ENCODE assay signal across 8 cellular contexts in the genomic region with DNA sequence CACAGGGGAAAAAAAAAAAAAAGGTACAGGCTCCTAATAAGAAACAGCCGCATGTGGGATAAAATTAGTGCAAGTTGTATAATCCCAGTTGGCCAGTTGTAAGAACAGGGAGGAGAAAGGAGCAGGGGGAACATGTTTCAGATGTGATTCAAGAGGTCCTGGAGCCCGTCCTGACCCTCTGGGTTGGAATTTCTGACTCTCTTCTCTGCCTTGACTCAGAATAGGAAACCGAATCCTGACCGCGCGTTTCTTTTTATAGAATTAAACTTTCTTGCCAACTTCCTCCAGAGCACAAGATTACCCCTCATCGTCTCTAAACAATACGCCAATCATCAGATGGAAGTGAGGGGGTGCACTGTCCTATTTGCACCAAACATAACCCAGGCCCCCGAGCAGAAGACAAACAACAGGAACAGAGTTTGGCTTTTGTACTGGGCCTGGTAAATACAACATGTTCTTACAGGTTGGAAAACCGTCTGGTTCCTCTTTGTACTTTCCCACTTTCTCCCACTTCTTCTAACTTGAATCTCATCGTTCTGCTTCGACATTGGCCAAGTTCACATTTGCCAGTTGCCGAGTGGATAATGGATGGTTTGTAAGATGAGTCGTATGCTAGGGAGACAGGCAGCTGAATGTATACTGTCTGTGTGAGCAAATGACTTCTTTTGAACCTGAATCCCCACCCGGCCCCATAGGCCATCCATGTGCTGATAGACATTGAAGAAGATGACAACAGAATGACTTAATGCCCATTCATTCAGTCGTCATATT. TPM values are rescaled to one million over a fixed set of nuclear protein-coding genes. Genes with fewer than 3 reads are reported as not detected.
DNase-seq lines count a peak whose midpoint lies in the region; ATAC-seq lines count a peak whose summit lies in the region.

No MANE protein-coding gene starts in this region.

- peak; percentile 21 for DNase-seq in H4 (ENCODE audit: low spot score)
- DNase-seq in trophoblast cell, result peak; percentile 60 to 69
- DNase-seq in DMS79 (lab: John Stamatoyannopoulos, UW), result no peak
- DNase-seq in effector memory CD8-positive, alpha-beta T cell, result no peak

- ATAC-seq in effector memory CD8-positive, alpha-beta T cell (replicated peaks), result no peak
- ATAC-seq in GM19452 (IDR thresholded peaks at IDR 0.05; ENCODE audit: unreplicated experiment) (no peak), GM18520 (IDR thresholded peaks at IDR 0.05; ENCODE audit: unreplicated experiment) (no peak)

- peak overlapping the region; percentile 67 for H2BK12ac ChIP-seq in trophoblast cell (ENCODE audit: low read length)

- H3K27me3 Mint-ChIP-seq in T-helper 1 cell treated with Interleukin-12 subunit alpha and Interleukin-12 subunit beta and Interleukin-4 antibody, amounts not matched to agents 30 μg/mL and 1 μg/mL, for 36 hours (ENCODE audit: low read depth), result peaks cover 13% of the 10 kb centered on the region
- H3K27me3 Mint-ChIP-seq in effector memory CD8-positive, alpha-beta T cell, result peaks cover 24 to 36% of the 10 kb centered on the region in 2 donors

- H2BK120ac ChIP-seq in trophoblast cell (ENCODE audit: insufficient read depth, low read length, poor library complexity), result no peak overlapping the region

- peaks cover 4% of the 10 kb centered on the region for H3K36me3 Mint-ChIP-seq in T-helper 1 cell treated with Interleukin-12 subunit alpha and Interleukin-12 subunit beta and Interleukin-4 antibody, amounts not matched to agents 30 μg/mL and 1 μg/mL, for 36 hours (ENCODE audit: low read depth)
- peaks cover 2% of the 10 kb centered on the region for H3K36me3 Mint-ChIP-seq in effector memory CD8-positive, alpha-beta T cell (ENCODE audit: insufficient read depth)

- H3K4me2 ChIP-seq in trophoblast cell (ENCODE audit: low read length), result no peak overlapping the region

- H3K4me3 ChIP-seq in esophagus (ENCODE audit: low read depth in 1 of 2, low read length in 2 of 2), result no peak overlapping the region
- no peak overlapping the region for H3K4me3 ChIP-seq in trophoblast cell (ENCODE audit: low read depth, low read length)

- H3K27me3 ChIP-seq in esophagus (ENCODE audit: control insufficient read depth in 1 of 2, insufficient read depth in 2 of 2, low read length in 2 of 2) (no peaks in the 10 kb centered on the region), trophoblast cell (ENCODE audit: insufficient read depth, low read length) (no peaks in the 10 kb centered on the region)

- H3K36me3 ChIP-seq in esophagus (ENCODE audit: control insufficient read depth in 2 of 2, insufficient read depth in 2 of 2, low read length in 1 of 2) (no peaks in the 10 kb centered on the region), trophoblast cell (ENCODE audit: control insufficient read depth in 1 of 2, insufficient read depth in 2 of 2, low read length in 2 of 2) (no peaks in the 10 kb centered on the region)

- H3K18ac ChIP-seq in trophoblast cell (ENCODE audit: low read length), result no peak overlapping the region

- no peak overlapping the region for H3K14ac ChIP-seq in trophoblast cell (ENCODE audit: low read length)

- H2BK5ac ChIP-seq in trophoblast cell (ENCODE audit: low read depth, low read length, poor library complexity), result peak overlapping the region; percentile 14

- peak overlapping the region; percentile 26 for H3K27ac Mint-ChIP-seq in T-helper 1 cell treated with Interleukin-12 subunit alpha and Interleukin-12 subunit beta and Interleukin-4 antibody, amounts not matched to agents 30 μg/mL and 1 μg/mL, for 36 hours
- H3K27ac Mint-ChIP-seq in effector memory CD8-positive, alpha-beta T cell, result peak overlapping the region in 1 of 2 donors; percentile 65

- H4K8ac ChIP-seq in trophoblast cell (ENCODE audit: low read depth, low read length), result no peak overlapping the region

- H3K4me3 Mint-ChIP-seq in T-helper 1 cell treated with Interleukin-12 subunit alpha and Interleukin-12 subunit beta and Interleukin-4 antibody, amounts not matched to agents 30 μg/mL and 1 μg/mL, for 36 hours, result peak overlapping the region; percentile 45
- peak overlapping the region in 1 of 2 donors; percentile 9 for H3K4me3 Mint-ChIP-seq in effector memory CD8-positive, alpha-beta T cell

- no peak overlapping the region for H4K91ac ChIP-seq in trophoblast cell (ENCODE audit: low read depth, low read length)

- no peak overlapping the region for H4K12ac ChIP-seq in trophoblast cell (ENCODE audit: low read depth, low read length)

- H3K9me3 ChIP-seq in esophagus (ENCODE audit: control insufficient read depth in 2 of 2, insufficient read depth in 1 of 2, low read depth in 1 of 2, low read length in 1 of 2), result no peaks in the 10 kb centered on the region
- H3K9me3 ChIP-seq in trophoblast cell (ENCODE audit: insufficient read depth, low read depth, low read length), result no peaks in the 10 kb centered on the region

- H3K4me1 ChIP-seq in esophagus (ENCODE audit: control insufficient read depth in 2 of 2, insufficient read depth in 2 of 2, low read length in 1 of 2) (peaks cover 2 to 9% of the 10 kb centered on the region in 2 donors), trophoblast cell (ENCODE audit: control insufficient read depth in 1 of 2, insufficient read depth in 2 of 2, low read length in 2 of 2) (peaks cover 24 to 25% of the 10 kb centered on the region in 2 experiments)

- H2AK5ac ChIP-seq in trophoblast cell (ENCODE audit: low read length), result no peak overlapping the region

- no peaks in the 10 kb centered on the region for H3K79me2 ChIP-seq in trophoblast cell (ENCODE audit: control insufficient read depth, insufficient read depth, low read length, poor library complexity)

- no peak overlapping the region for H3K4ac ChIP-seq in trophoblast cell (ENCODE audit: low read depth, low read length)

- H3K9ac ChIP-seq in trophoblast cell (ENCODE audit: low read length), result no peak overlapping the region

- no peak overlapping the region for H2AFZ ChIP-seq in trophoblast cell (ENCODE audit: insufficient read depth, low read length, poor library complexity)

- 11 to 29% methylated on average over 16 of the region's 16 CpGs for WGBS in esophagus, 2 donors
- no CpG with 5 or more reads among the region's 16 CpGs for WGBS in trophoblast cell (ENCODE audit: extremely low coverage, insufficient coverage, insufficient read length)

- H3K27ac ChIP-seq in esophagus (ENCODE audit: low read depth in 2 of 2, low read length in 1 of 2), result peak overlapping the region; percentile 71 to 81
- H3K27ac ChIP-seq in trophoblast cell (ENCODE audit: low read depth, low read length), result peak overlapping the region; percentile 30

- H3K79me1 ChIP-seq in trophoblast cell (ENCODE audit: low read length), result no peaks in the 10 kb centered on the region

- H3K23ac ChIP-seq in trophoblast cell (ENCODE audit: low read length), result no peak overlapping the region

- H3K9me3 Mint-ChIP-seq in T-helper 1 cell treated with Interleukin-12 subunit alpha and Interleukin-12 subunit beta and Interleukin-4 antibody, amounts not matched to agents 30 μg/mL and 1 μg/mL, for 36 hours, result peaks cover 7% of the 10 kb centered on the region
- H3K9me3 Mint-ChIP-seq in effector memory CD8-positive, alpha-beta T cell, result no peaks in the 10 kb centered on the region

- peaks cover 46% of the 10 kb centered on the region for H3K4me1 Mint-ChIP-seq in T-helper 1 cell treated with Interleukin-12 subunit alpha and Interleukin-12 subunit beta and Interleukin-4 antibody, amounts not matched to agents 30 μg/mL and 1 μg/mL, for 36 hours (ENCODE audit: low read depth)
- H3K4me1 Mint-ChIP-seq in effector memory CD8-positive, alpha-beta T cell (ENCODE audit: low read depth in 2 of 2), result peaks cover 8 to 10% of the 10 kb centered on the region in 2 donors

RNA-seq across cellular contexts. Expression of gene MED13L, which starts 42.5 kb away (rescaled TPM):
- total RNA-seq in H4 (2014; rRNA removed; shearing (Covaris generic)), result 19.7 and 21.7 TPM in 2 replicates
- 10 to 100 TPM; 15.0 to 16.8 TPM for polyA plus RNA-seq in esophagus
- 34.4 and 38.4 TPM in 2 replicates for polyA plus RNA-seq in trophoblast cell (2013)

Comparison
In these comparisons a context has a peak if more than half of its experiments do, and no peak if none do; other contexts are left out.
1. DNase-seq: peak in H4 (single experiment) and trophoblast cell (2 of 2); none in DMS79 (single experiment) and effector memory CD8-positive, alpha-beta T cell (0 of 3).